11 cellular contexts compared by ENCODE assay signal in the genomic region with DNA sequence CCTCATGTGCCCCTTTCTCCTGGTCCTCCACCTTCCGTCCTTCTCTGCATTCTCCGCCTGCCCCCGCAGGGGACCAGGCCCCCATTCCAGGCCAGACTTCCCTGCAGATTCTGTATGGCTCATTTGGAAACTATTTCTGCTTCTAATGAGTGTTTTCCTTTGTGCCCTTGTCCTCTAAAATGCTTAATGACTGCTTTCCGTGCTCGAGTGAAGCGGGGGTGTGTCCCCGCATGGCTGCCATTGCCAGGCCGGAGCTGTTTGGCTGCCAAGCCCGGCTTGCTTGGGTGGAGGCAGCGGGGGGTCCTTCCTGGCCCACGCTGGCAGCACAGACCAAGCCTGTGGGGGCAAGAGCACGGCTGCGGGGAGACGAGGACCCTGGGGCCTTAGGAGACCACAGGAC.
DNase-seq lines count a peak whose midpoint lies in the region; ATAC-seq and TF ChIP-seq lines count a peak whose summit lies in the region.
"Had no signal": no experiment of that assay in that cellular context is flagged by ENCODE, and none has a peak within 500 bp of the region (broad histone marks: within the 10 kb centered on the region; RNA-seq: fewer than 3 reads in every experiment).

No MANE protein-coding gene starts in this region.

- H4K8ac ChIP-seq in trophoblast cell (ENCODE audit: low read depth, low read length) = no peak overlapping the region

- H3K27me3 Mint-ChIP-seq in GM23338 (ENCODE audit: insufficient read depth, low read depth, poor library complexity) = peaks cover 11% of the 10 kb centered on the region

- no peaks in the 10 kb centered on the region for H3F3A ChIP-seq in GM23338 (replicated peaks; ENCODE audit: low read depth)

- WGBS in esophagus squamous epithelium, 2 donors = 32 to 33% methylated on average over 6 to 7 of the region's 14 CpGs
- WGBS in trophoblast cell (ENCODE audit: extremely low coverage, insufficient coverage, insufficient read length) = no CpG with 5 or more reads among the region's 14 CpGs

- peaks cover 3% of the 10 kb centered on the region for H3K79me1 ChIP-seq in trophoblast cell (ENCODE audit: low read length)

- no peak overlapping the region for H2BK5ac ChIP-seq in trophoblast cell (ENCODE audit: low read depth, low read length, poor library complexity)

- TF ChIP-seq CTCF in esophagus squamous epithelium (IDR thresholded peaks at IDR 0.05) (no peak), GM23338 (conservative IDR thresholded peaks at IDR 0.05; ENCODE audit: low read depth in 2 of 2) (no peak)

- no peak for TF ChIP-seq POLR2A in esophagus squamous epithelium (IDR thresholded peaks at IDR 0.05)

- intact Hi-C loops in esophagus squamous epithelium (cut with DNase I) = no loop called here

- no peaks in the 10 kb centered on the region for H3K9me3 Mint-ChIP-seq in GM23338

- peak overlapping the region; percentile 71 for H4K91ac ChIP-seq in trophoblast cell (ENCODE audit: low read depth, low read length)

- no peak overlapping the region for H3K23ac ChIP-seq in trophoblast cell (ENCODE audit: low read length)

- H3K4ac ChIP-seq in trophoblast cell (ENCODE audit: low read depth, low read length) = no peak overlapping the region

- H3K36me3 ChIP-seq in esophagus squamous epithelium (no peaks in the 10 kb centered on the region), trophoblast cell (ENCODE audit: control insufficient read depth in 1 of 2, insufficient read depth in 2 of 2, low read length in 2 of 2) (no peaks in the 10 kb centered on the region), GM23338 (ENCODE audit: insufficient read depth) (no peaks in the 10 kb centered on the region)

- H2BK120ac ChIP-seq in trophoblast cell (ENCODE audit: insufficient read depth, low read length, poor library complexity) = peak overlapping the region; percentile 24

- no peaks in the 10 kb centered on the region for H4K20me1 ChIP-seq in GM23338 (replicated peaks; ENCODE audit: insufficient read depth)

- no peaks in the 10 kb centered on the region for H3K36me3 Mint-ChIP-seq in GM23338 (ENCODE audit: low read depth)

- H3K4me3 ChIP-seq in esophagus squamous epithelium = no peak overlapping the region
- H3K4me3 ChIP-seq in trophoblast cell (ENCODE audit: low read depth, low read length) = no peak overlapping the region
- H3K4me3 ChIP-seq in GM23338 = no peak overlapping the region

- peak overlapping the region; percentile 11 to 82 (median 56) for H3K27ac ChIP-seq in esophagus squamous epithelium
- no peak overlapping the region for H3K27ac ChIP-seq in trophoblast cell (ENCODE audit: low read depth, low read length)
- H3K27ac ChIP-seq in GM23338 (ENCODE audit: low read depth) = no peak overlapping the region
- H3K27ac ChIP-seq: VCaP had no signal

- H3K27ac Mint-ChIP-seq in GM23338 = no peak overlapping the region

- H3K4me3 Mint-ChIP-seq in GM23338 = no peak overlapping the region

- ATAC-seq in HG03342 (IDR thresholded peaks at IDR 0.05; ENCODE audit: unreplicated experiment) = no peak
- ATAC-seq in GM23338 = no peak
- no peak for ATAC-seq in HG02970 (IDR thresholded peaks at IDR 0.05; ENCODE audit: low FRiP score, unreplicated experiment)

- no peak overlapping the region for H3K18ac ChIP-seq in trophoblast cell (ENCODE audit: low read length)

- H2AK5ac ChIP-seq in trophoblast cell (ENCODE audit: low read length) = no peak overlapping the region

- no peaks in the 10 kb centered on the region for H3K9me2 ChIP-seq in GM23338 (ENCODE audit: insufficient read depth)

- H3K9ac ChIP-seq in trophoblast cell (ENCODE audit: low read length) = no peak overlapping the region

- no peak overlapping the region for H2AFZ ChIP-seq in trophoblast cell (ENCODE audit: insufficient read depth, low read length, poor library complexity)
- H2AFZ ChIP-seq in GM23338 = no peak overlapping the region

- H4K12ac ChIP-seq in trophoblast cell (ENCODE audit: low read depth, low read length) = no peak overlapping the region

- H3K4me1 ChIP-seq in esophagus squamous epithelium = peaks cover 17 to 36% (median 24%) of the 10 kb centered on the region in 3 donors
- peaks cover 8 to 15% of the 10 kb centered on the region in 2 experiments for H3K4me1 ChIP-seq in trophoblast cell (ENCODE audit: control insufficient read depth in 1 of 2, insufficient read depth in 2 of 2, low read length in 2 of 2)
- H3K4me1 ChIP-seq in GM23338 (ENCODE audit: insufficient read depth) = no peaks in the 10 kb centered on the region

- H2BK12ac ChIP-seq in trophoblast cell (ENCODE audit: low read length) = no peak overlapping the region

- peaks cover 3% of the 10 kb centered on the region; the same call in 2 of the 3 replicates for H3K4me1 Mint-ChIP-seq in GM23338

- H3K9me3 ChIP-seq in esophagus squamous epithelium = no peaks in the 10 kb centered on the region
- peaks cover 5% of the 10 kb centered on the region for H3K9me3 ChIP-seq in trophoblast cell (ENCODE audit: insufficient read depth, low read depth, low read length)

- H3K14ac ChIP-seq in trophoblast cell (ENCODE audit: low read length) = no peak overlapping the region

- H3K27me3 ChIP-seq in esophagus squamous epithelium = peaks cover 0 to 3% (median 0%) of the 10 kb centered on the region in 4 donors
- no peaks in the 10 kb centered on the region for H3K27me3 ChIP-seq in trophoblast cell (ENCODE audit: insufficient read depth, low read length)
- H3K27me3 ChIP-seq in GM23338 (ENCODE audit: insufficient read depth) = no peaks in the 10 kb centered on the region

- H3K4me2 ChIP-seq in trophoblast cell (ENCODE audit: low read length) (no peak overlapping the region), GM23338 (no peak overlapping the region)

- no peaks in the 10 kb centered on the region for H3K79me2 ChIP-seq in trophoblast cell (ENCODE audit: control insufficient read depth, insufficient read depth, low read length, poor library complexity)
- no peaks in the 10 kb centered on the region for H3K79me2 ChIP-seq in GM23338 (replicated peaks; ENCODE audit: insufficient read depth)

- DNase-seq in DMS79 treated with DMSO at 0.1 percent for 48 hours (lab: John Stamatoyannopoulos, UW) (peak; percentile 88), NCI-H774 (lab: John Stamatoyannopoulos, UW) (peak; percentile 23), esophagus squamous epithelium (lab: John Stamatoyannopoulos, UW) (no peak), trophoblast cell (peak; percentile 76 to 84), inferior parietal cortex (ENCODE audit: extremely low spot score) (no peak), GM23338 (ENCODE audit: low spot score) (no peak)
- DNase-seq: activated naive CD4-positive, alpha-beta T cell; stimulated activated CD4-positive, alpha-beta T cell treated with anti-CD3 and anti-CD28 coated beads, Interleukin-4, amount 100 ng/mL, for 4 hours had no signal

TF ChIP-seq in GM23338, 12 proteins besides CTCF, POLR2A, EP300 and RAD21:
- no peak for TF ChIP-seq EZH2phosphoT487 (IDR thresholded peaks at IDR 0.05; ENCODE audit: unreplicated experiment)
- TF ChIP-seq, protein P1, sequence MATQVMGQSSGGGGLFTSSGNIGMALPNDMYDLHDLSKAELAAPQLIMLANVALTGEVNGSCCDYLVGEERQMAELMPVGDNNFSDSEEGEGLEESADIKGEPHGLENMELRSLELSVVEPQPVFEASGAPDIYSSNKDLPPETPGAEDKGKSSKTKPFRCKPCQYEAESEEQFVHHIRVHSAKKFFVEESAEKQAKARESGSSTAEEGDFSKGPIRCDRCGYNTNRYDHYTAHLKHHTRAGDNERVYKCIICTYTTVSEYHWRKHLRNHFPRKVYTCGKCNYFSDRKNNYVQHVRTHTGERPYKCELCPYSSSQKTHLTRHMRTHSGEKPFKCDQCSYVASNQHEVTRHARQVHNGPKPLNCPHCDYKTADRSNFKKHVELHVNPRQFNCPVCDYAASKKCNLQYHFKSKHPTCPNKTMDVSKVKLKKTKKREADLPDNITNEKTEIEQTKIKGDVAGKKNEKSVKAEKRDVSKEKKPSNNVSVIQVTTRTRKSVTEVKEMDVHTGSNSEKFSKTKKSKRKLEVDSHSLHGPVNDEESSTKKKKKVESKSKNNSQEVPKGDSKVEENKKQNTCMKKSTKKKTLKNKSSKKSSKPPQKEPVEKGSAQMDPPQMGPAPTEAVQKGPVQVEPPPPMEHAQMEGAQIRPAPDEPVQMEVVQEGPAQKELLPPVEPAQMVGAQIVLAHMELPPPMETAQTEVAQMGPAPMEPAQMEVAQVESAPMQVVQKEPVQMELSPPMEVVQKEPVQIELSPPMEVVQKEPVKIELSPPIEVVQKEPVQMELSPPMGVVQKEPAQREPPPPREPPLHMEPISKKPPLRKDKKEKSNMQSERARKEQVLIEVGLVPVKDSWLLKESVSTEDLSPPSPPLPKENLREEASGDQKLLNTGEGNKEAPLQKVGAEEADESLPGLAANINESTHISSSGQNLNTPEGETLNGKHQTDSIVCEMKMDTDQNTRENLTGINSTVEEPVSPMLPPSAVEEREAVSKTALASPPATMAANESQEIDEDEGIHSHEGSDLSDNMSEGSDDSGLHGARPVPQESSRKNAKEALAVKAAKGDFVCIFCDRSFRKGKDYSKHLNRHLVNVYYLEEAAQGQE (IDR thresholded peaks at IDR 0.05; ENCODE audit: unreplicated experiment) = no peak

Comparison
In these comparisons a context has a peak if more than half of its experiments do, and no peak if none do; other contexts are left out.
1. DNase-seq: peak in DMS79 treated with DMSO at 0.1 percent for 48 hours (single experiment), NCI-H774 (single experiment) and trophoblast cell (2 of 2); none in esophagus squamous epithelium (single experiment), inferior parietal cortex (single experiment) and GM23338 (single experiment).
2. H3K27ac ChIP-seq: peak in esophagus squamous epithelium (4 of 4); none in trophoblast cell (single experiment) and GM23338 (single experiment).